In the genomic region with DNA sequence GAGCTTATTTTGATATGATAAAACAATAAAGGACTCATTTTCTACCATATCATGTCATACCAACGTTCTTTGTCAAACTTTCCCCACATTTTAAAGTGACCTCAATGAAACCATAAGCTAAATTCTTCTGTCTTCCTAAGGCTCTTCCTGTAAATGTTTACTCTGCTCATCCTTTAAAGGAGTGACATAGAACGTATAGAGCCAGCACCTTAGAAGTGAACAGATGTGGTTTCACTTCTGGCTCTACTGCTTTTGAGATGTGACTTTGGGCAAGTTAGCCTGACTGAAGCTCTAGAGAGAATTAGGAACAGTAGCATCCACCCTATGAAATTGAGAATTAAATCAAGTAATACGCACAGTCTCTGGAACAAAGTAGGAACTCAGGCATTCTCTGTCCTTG, we compare ENCODE assay signal across 20 cellular contexts. TPM values are rescaled to one million over a fixed set of nuclear protein-coding genes. Genes with fewer than 3 reads are reported as not detected.
DNase-seq lines count a peak whose midpoint lies in the region; FAIRE-seq and TF ChIP-seq lines count a peak whose summit lies in the region.
"Had no signal": no experiment of that assay in that cellular context is flagged by ENCODE, and none has a peak within 500 bp of the region (broad histone marks: within the 10 kb centered on the region; RNA-seq: fewer than 3 reads in every experiment).

No MANE protein-coding gene starts in this region.

- no peak for TF ChIP-seq CTCF in stomach (IDR thresholded peaks at IDR 0.05)

- H3K27ac Mint-ChIP-seq in activated naive CD4-positive, alpha-beta T cell treated with anti-CD3 and anti-CD28 coated beads, Interleukin-2, amount 50 U/mL, for 24 hours, result peak overlapping the region; percentile 90
- H3K27ac Mint-ChIP-seq in activated CD4-positive, alpha-beta memory T cell treated with anti-CD3 and anti-CD28 coated beads, Interleukin-2, amount 10 ng/mL, durations not matched to agents 7 days and 5 days, result peak overlapping the region; percentile 92
- H3K27ac Mint-ChIP-seq: activated B cell treated with CpG ODN at 0.5 μM for 24 hours, GM23338 had no signal

- peaks cover 22% of the 10 kb centered on the region for H3K36me3 Mint-ChIP-seq in activated naive CD4-positive, alpha-beta T cell treated with anti-CD3 and anti-CD28 coated beads, Interleukin-2, amount 50 U/mL, for 24 hours
- H3K36me3 Mint-ChIP-seq in activated CD4-positive, alpha-beta memory T cell treated with anti-CD3 and anti-CD28 coated beads, Interleukin-2, amount 10 ng/mL, durations not matched to agents 7 days and 5 days (ENCODE audit: low read depth), result peaks cover 78% of the 10 kb centered on the region

- H3K4me3 ChIP-seq in stomach, result peak overlapping the region in 1 of 4 donors; percentile 23
- H3K4me3 ChIP-seq: GM23338 had no signal

- CTCF ChIA-PET in activated CD4-positive, alpha-beta memory T cell treated with anti-CD3 and anti-CD28 coated beads, Interleukin-2, amount 10 ng/mL, durations not matched to agents 7 days and 5 days (lab: Charles Lee), result interaction anchor here (0.7 to 3.4 kb wide), 7 partner anchors 11 to 329 kb away, joined by 3 to 29 read pairs (median 5); a partner anchor contains a TSS

- no peaks in the 10 kb centered on the region for H3K9me3 Mint-ChIP-seq in activated naive CD4-positive, alpha-beta T cell treated with anti-CD3 and anti-CD28 coated beads, Interleukin-2, amount 50 U/mL, for 24 hours
- no peaks in the 10 kb centered on the region for H3K9me3 Mint-ChIP-seq in activated CD4-positive, alpha-beta memory T cell treated with anti-CD3 and anti-CD28 coated beads, Interleukin-2, amount 10 ng/mL, durations not matched to agents 7 days and 5 days
- H3K9me3 Mint-ChIP-seq: activated B cell treated with CpG ODN at 0.5 μM for 24 hours, GM23338 had no signal

- no peak for DNase-seq in activated naive CD4-positive, alpha-beta T cell treated with Interleukin-2 at 50 U/mL for 16 hours
- no peak for DNase-seq in activated CD4-positive, alpha-beta memory T cell treated with anti-CD3 and anti-CD28 coated beads, Interleukin-2, amount 10 ng/mL, durations not matched to agents 7 days and 5 days
- DNase-seq in epithelial cell of prostate (ENCODE audit: low read depth, low spot score), result no peak
- no peak for DNase-seq in stomach
- DNase-seq in NCI-H345 (lab: John Stamatoyannopoulos, UW), result no peak
- DNase-seq in GM12892 (ENCODE audit: insufficient read length), result no peak
- DNase-seq in LoVo (ENCODE audit: low spot score), result no peak
- DNase-seq: activated B cell treated with CpG ODN at 0.5 μM for 24 hours; COR-L47; GDM1; hippocampal formation; NCI-H1930; NCI-H510A; occipital lobe; right cardiac atrium; stimulated activated CD4-positive, alpha-beta T cell treated with anti-CD3 and anti-CD28 coated beads, Interleukin-1b, Interleukin-23, amount 100 ng/mL, for 48 hours; substantia nigra had no signal

- peaks cover 31% of the 10 kb centered on the region for H3K4me1 Mint-ChIP-seq in activated naive CD4-positive, alpha-beta T cell treated with anti-CD3 and anti-CD28 coated beads, Interleukin-2, amount 50 U/mL, for 24 hours
- H3K4me1 Mint-ChIP-seq in activated CD4-positive, alpha-beta memory T cell treated with anti-CD3 and anti-CD28 coated beads, Interleukin-2, amount 10 ng/mL, durations not matched to agents 7 days and 5 days, result peaks cover 53% of the 10 kb centered on the region
- H3K4me1 Mint-ChIP-seq: activated B cell treated with CpG ODN at 0.5 μM for 24 hours had no signal

- TF ChIP-seq EP300 in stomach (IDR thresholded peaks at IDR 0.05), result no peak

- H3K9me3 ChIP-seq in stomach, result no peaks in the 10 kb centered on the region

- no peaks in the 10 kb centered on the region for H3K27me3 Mint-ChIP-seq in activated naive CD4-positive, alpha-beta T cell treated with anti-CD3 and anti-CD28 coated beads, Interleukin-2, amount 50 U/mL, for 24 hours
- no peaks in the 10 kb centered on the region for H3K27me3 Mint-ChIP-seq in activated CD4-positive, alpha-beta memory T cell treated with anti-CD3 and anti-CD28 coated beads, Interleukin-2, amount 10 ng/mL, durations not matched to agents 7 days and 5 days
- H3K27me3 Mint-ChIP-seq: activated B cell treated with CpG ODN at 0.5 μM for 24 hours had no signal

- peaks cover 53 to 98% (median 88%) of the 10 kb centered on the region in 4 donors for H3K36me3 ChIP-seq in stomach

- POLR2A ChIA-PET in activated CD4-positive, alpha-beta memory T cell treated with anti-CD3 and anti-CD28 coated beads, Interleukin-2, amount 10 ng/mL, durations not matched to agents 7 days and 5 days (lab: Charles Lee), result interaction anchor here (0.5 to 3.7 kb wide), 13 partner anchors 9 to 432 kb away, joined by 3 to 19 read pairs (median 6); a partner anchor contains a TSS

- H3K4me3 Mint-ChIP-seq in activated naive CD4-positive, alpha-beta T cell treated with anti-CD3 and anti-CD28 coated beads, Interleukin-2, amount 50 U/mL, for 24 hours, result no peak overlapping the region
- H3K4me3 Mint-ChIP-seq in activated CD4-positive, alpha-beta memory T cell treated with anti-CD3 and anti-CD28 coated beads, Interleukin-2, amount 10 ng/mL, durations not matched to agents 7 days and 5 days, result peak overlapping the region; percentile 25
- H3K4me3 Mint-ChIP-seq: activated B cell treated with CpG ODN at 0.5 μM for 24 hours, GM23338 had no signal

- no peak for FAIRE-seq in GM12892 (lab: Jason Lieb, UNC)
- FAIRE-seq: keratinocyte had no signal

- WGBS in stomach, 5 donors, result 71 to 77% (median 74%) methylated on average over 3 of the region's 3 CpGs

- peak overlapping the region; percentile 28 for H3K27ac ChIP-seq in epithelial cell of prostate
- H3K27ac ChIP-seq in stomach, result peak overlapping the region in 4 of 5 donors; percentile 37 to 82 (median 62)

- intact Hi-C loops in stomach (cut with DNase I; ENCODE audit: low total_unique reads), result no loop called here

- peaks cover 0 to 21% (median 15%) of the 10 kb centered on the region in 4 donors for H3K4me1 ChIP-seq in stomach

- TF ChIP-seq POLR2A in stomach (IDR thresholded peaks at IDR 0.05) (no peak), GM12892 (IDR thresholded peaks at IDR 0.05; ENCODE audit: low read depth, low read length) (no peak)

- no peaks in the 10 kb centered on the region for H3K27me3 ChIP-seq in stomach

RNA-seq across cellular contexts. Expression of a gene that starts 24.1 kb away (rescaled TPM):
- total RNA-seq in activated CD4-positive, alpha-beta memory T cell treated with anti-CD3 and anti-CD28 coated beads, Interleukin-2, amount 10 ng/mL, durations not matched to agents 7 days and 5 days, result 10 to 100 TPM; 55.3 to 57.7 TPM
- total RNA-seq in stomach, result 10 to 100 TPM in 4 of 5 donors, 1 to 10 TPM in 1; 9.0 to 81.9 (median 47.2) TPM
- polyA plus RNA-seq in stomach, result 10 to 100 TPM; 24.7 to 52.5 (median 25.4) TPM
- polyA plus RNA-seq in GM12892 (2012; ENCODE audit: missing spikeins), result 33.4 TPM

RNA-seq across cellular contexts. Expression of a gene that starts 40.0 kb away (rescaled TPM):
- 10 to 100 TPM; 29.3 to 29.6 TPM for total RNA-seq in activated CD4-positive, alpha-beta memory T cell treated with anti-CD3 and anti-CD28 coated beads, Interleukin-2, amount 10 ng/mL, durations not matched to agents 7 days and 5 days
- 10 to 100 TPM in 4 of 5 donors, 1 to 10 TPM in 1; 3.2 to 72.4 (median 39.3) TPM for total RNA-seq in stomach
- 1 to 10 TPM; 2.8 to 8.9 (median 8.3) TPM for polyA plus RNA-seq in stomach
- polyA plus RNA-seq in GM12892 (2012; ENCODE audit: missing spikeins), result 23.8 TPM
